ENCODE assay signal across 21 cellular contexts in genomic region chr22:46531776-46532175, GRCh38. TPM values are rescaled to one million over a fixed set of nuclear protein-coding genes. Genes with fewer than 3 reads are reported as not detected.
DNase-seq lines count a peak whose midpoint lies in the region; ATAC-seq and TF ChIP-seq lines count a peak whose summit lies in the region.
"Had no signal": no experiment of that assay in that cellular context is flagged by ENCODE, and none has a peak within 500 bp of the region (broad histone marks: within the 10 kb centered on the region; RNA-seq: fewer than 3 reads in every experiment).

No MANE protein-coding gene starts in this region.

- peaks cover 79% of the 10 kb centered on the region for H3K79me2 ChIP-seq in neural progenitor cell (ENCODE audit: low read depth)

- H3K4me1 Mint-ChIP-seq in neural progenitor cell, result peaks cover 32% of the 10 kb centered on the region
- peaks cover 0 to 2% of the 10 kb centered on the region in 2 donors for H3K4me1 Mint-ChIP-seq in stimulated activated naive B cell treated with anti-CD40 and anti-IgM and Interleukin-4, amounts not matched to agents 10 μg/mL and 1 μg/mL and 100 μg/mL, for 72 hours

- peaks cover 16% of the 10 kb centered on the region for H3K27me3 Mint-ChIP-seq in neural progenitor cell (ENCODE audit: insufficient read depth, low read depth)
- peaks cover 42 to 67% of the 10 kb centered on the region in 2 donors for H3K27me3 Mint-ChIP-seq in stimulated activated naive B cell treated with anti-CD40 and anti-IgM and Interleukin-4, amounts not matched to agents 10 μg/mL and 1 μg/mL and 100 μg/mL, for 72 hours

- no peak overlapping the region for H3K4me3 Mint-ChIP-seq in neural progenitor cell
- H3K4me3 Mint-ChIP-seq in stimulated activated naive B cell treated with anti-CD40 and anti-IgM and Interleukin-4, amounts not matched to agents 10 μg/mL and 1 μg/mL and 100 μg/mL, for 72 hours, result no peak overlapping the region
- H3K4me3 Mint-ChIP-seq: CD8-positive, alpha-beta T cell had no signal

- peak overlapping the region; percentile 70 for H3K4me2 ChIP-seq in neural progenitor cell

- H3K27ac ChIP-seq in SK-N-MC, result no peak overlapping the region
- no peak overlapping the region for H3K27ac ChIP-seq in neural progenitor cell
- H3K27ac ChIP-seq in coronary artery, result no peak overlapping the region
- H3K27ac ChIP-seq: BLaER1 treated with 17β-estradiol and CSF1 and Interleukin-3, amounts not matched to agents 10 nM and 100 nM had no signal

- DNase-seq in NCI-H69 (lab: John Stamatoyannopoulos, UW), result peak; percentile 13
- DNase-seq in SK-N-MC (ENCODE audit: low read depth, low spot score), result no peak
- DNase-seq in epithelial cell of esophagus (ENCODE audit: low read depth), result no peak
- no peak for DNase-seq in neural progenitor cell (ENCODE audit: low spot score)
- DNase-seq in stimulated activated CD4-positive, alpha-beta T cell treated with anti-CD3 and anti-CD28 coated beads, Interleukin-2, amount 100 ng/mL, for 48 hours, result no peak
- DNase-seq in coronary artery (ENCODE audit: low spot score), result no peak
- DNase-seq in stimulated activated naive B cell treated with anti-CD40 and anti-IgM and Interleukin-4, amounts not matched to agents 10 μg/mL and 1 μg/mL and 100 μg/mL, for 72 hours, result no peak
- DNase-seq: Calu3; CD8-positive, alpha-beta T cell; GOT3; KG1; NCI-H1436; NCI-H1930; NCI-H2171; NCI-H526 treated with DMSO at 0.1 percent for 48 hours; SHP77 treated with DMSO at 0.1 percent for 48 hours had no signal

- H3K4me1 ChIP-seq in neural progenitor cell, result peaks cover 4% of the 10 kb centered on the region

- no peak for TF ChIP-seq CTCF in epithelial cell of esophagus (IDR thresholded peaks at IDR 0.05; ENCODE audit: insufficient read depth, low read depth, low read length, missing control alignments)
- TF ChIP-seq CTCF in neural progenitor cell (IDR thresholded peaks at IDR 0.05), result no peak
- no peak for TF ChIP-seq CTCF in coronary artery (IDR thresholded peaks at IDR 0.05)

- H3K27me3 ChIP-seq in neural progenitor cell, result peaks cover 17% of the 10 kb centered on the region

- no peak overlapping the region for H3K27ac Mint-ChIP-seq in neural progenitor cell
- H3K27ac Mint-ChIP-seq in stimulated activated naive B cell treated with anti-CD40 and anti-IgM and Interleukin-4, amounts not matched to agents 10 μg/mL and 1 μg/mL and 100 μg/mL, for 72 hours, result no peak overlapping the region
- H3K27ac Mint-ChIP-seq: CD8-positive, alpha-beta T cell had no signal

- H3K36me3 ChIP-seq in SK-N-MC (ENCODE audit: insufficient read depth, low read length) (no peaks in the 10 kb centered on the region; the same call in 1 of the 2 replicates), neural progenitor cell (peaks cover 7% of the 10 kb centered on the region)

- H3K9ac ChIP-seq in SK-N-MC (ENCODE audit: insufficient read length) (no peak overlapping the region), neural progenitor cell (no peak overlapping the region)

- ATAC-seq in GM18520 (IDR thresholded peaks at IDR 0.05; ENCODE audit: unreplicated experiment), result no peak
- ATAC-seq in stimulated activated naive B cell treated with anti-CD40 and anti-IgM and Interleukin-4, amounts not matched to agents 10 μg/mL and 1 μg/mL and 100 μg/mL, for 72 hours (replicated peaks), result no peak
- ATAC-seq: CD8-positive, alpha-beta T cell; HCT116; HepG2; SK-N-SH treated with all-trans-retinoic acid at 6 μM for 48 hours had no signal

- peaks cover 6% of the 10 kb centered on the region for H3F3A ChIP-seq in neural progenitor cell (ENCODE audit: low read depth)

- H4K20me1 ChIP-seq in neural progenitor cell (ENCODE audit: low read depth), result peaks cover 31% of the 10 kb centered on the region

- peaks cover 37% of the 10 kb centered on the region for H3K9me3 Mint-ChIP-seq in neural progenitor cell
- no peaks in the 10 kb centered on the region for H3K9me3 Mint-ChIP-seq in stimulated activated naive B cell treated with anti-CD40 and anti-IgM and Interleukin-4, amounts not matched to agents 10 μg/mL and 1 μg/mL and 100 μg/mL, for 72 hours
- H3K9me3 Mint-ChIP-seq: CD8-positive, alpha-beta T cell had no signal

- peak overlapping the region; percentile 48; the same call in 1 of the 2 replicates for H3K4me3 ChIP-seq in SK-N-MC
- peak overlapping the region; percentile 71 for H3K4me3 ChIP-seq in epithelial cell of esophagus (ENCODE audit: low read length)
- H3K4me3 ChIP-seq in neural progenitor cell, result no peak overlapping the region
- no peak overlapping the region for H3K4me3 ChIP-seq in coronary artery
- H3K4me3 ChIP-seq: BLaER1 treated with 17β-estradiol and CSF1 and Interleukin-3, amounts not matched to agents 10 nM and 100 nM had no signal

- H2AFZ ChIP-seq in neural progenitor cell (replicated peaks), result no peak overlapping the region

- H3K36me3 Mint-ChIP-seq in neural progenitor cell, result peaks cover 60% of the 10 kb centered on the region
- H3K36me3 Mint-ChIP-seq in stimulated activated naive B cell treated with anti-CD40 and anti-IgM and Interleukin-4, amounts not matched to agents 10 μg/mL and 1 μg/mL and 100 μg/mL, for 72 hours, result peaks cover 0 to 2% of the 10 kb centered on the region in 2 donors
- H3K36me3 Mint-ChIP-seq: CD8-positive, alpha-beta T cell had no signal

- H3K9me3 ChIP-seq in SK-N-MC (ENCODE audit: low read depth, low read length) (no peaks in the 10 kb centered on the region), neural progenitor cell (ENCODE audit: low read depth) (no peaks in the 10 kb centered on the region)

RNA-seq across cellular contexts. Expression of gene CELSR1, which starts 5.6 kb away (rescaled TPM):
- total RNA-seq in neural progenitor cell (ENCODE audit: low replicate concordance), result 12.3 and 18.0 TPM in 2 replicates

Comparison
In these comparisons a context has a peak if more than half of its experiments do, and no peak if none do; other contexts are left out.
1. H3K4me3 ChIP-seq: peak in SK-N-MC (single experiment) and epithelial cell of esophagus (single experiment); none in neural progenitor cell (single experiment) and coronary artery (single experiment).